In genomic region chr2:70683455-70683854, GRCh38 we compare ENCODE assay signal across 18 cellular contexts.
DNase-seq lines count a peak whose midpoint lies in the region; ATAC-seq, FAIRE-seq and TF ChIP-seq lines count a peak whose summit lies in the region.
"Had no signal": no experiment of that assay in that cellular context is flagged by ENCODE, and none has a peak within 500 bp of the region (broad histone marks: within the 10 kb centered on the region; RNA-seq: fewer than 3 reads in every experiment).

No MANE protein-coding gene starts in this region.

- ATAC-seq in left lobe of liver (no peak), GM21423 (IDR thresholded peaks at IDR 0.05; ENCODE audit: unreplicated experiment) (no peak)
- ATAC-seq: A549; CD8-positive, alpha-beta T cell; HCT116 had no signal

- no peak for TF ChIP-seq EP300 in sigmoid colon (IDR thresholded peaks at IDR 0.05)

- no peak for FAIRE-seq in HTR-8/SVneo (lab: Jason Lieb, UNC)
- FAIRE-seq: A549, D721Med, G401.6, GM12891 had no signal

- DNase-seq in coronary artery (ENCODE audit: low spot score) (peak; percentile 58), left lobe of liver (ENCODE audit: low spot score) (peak; percentile 28), sigmoid colon (peak; percentile 47), HTR-8/SVneo (ENCODE audit: insufficient read length, low spot score) (no peak), RKO (ENCODE audit: low spot score) (no peak)
- DNase-seq: BE2C; CD8-positive, alpha-beta T cell; COR-L47; DMS153; DMS79 treated with DMSO at 0.1 percent for 48 hours; EL had no signal

- H3K27ac ChIP-seq in coronary artery, result no peak overlapping the region
- H3K27ac ChIP-seq in sigmoid colon, result no peak overlapping the region
- H3K27ac ChIP-seq: A549, C4-2B had no signal

- no peak for TF ChIP-seq POLR2A in sigmoid colon (IDR thresholded peaks at IDR 0.05)

- H3K4me3 ChIP-seq in coronary artery (no peak overlapping the region), sigmoid colon (no peak overlapping the region)
- H3K4me3 ChIP-seq: A549 had no signal

- no peaks in the 10 kb centered on the region for H3K36me3 ChIP-seq in sigmoid colon

- no peaks in the 10 kb centered on the region for H3K9me3 ChIP-seq in sigmoid colon
- H3K9me3 ChIP-seq: A549, BE2C had no signal

- no peaks in the 10 kb centered on the region for H3K27me3 ChIP-seq in sigmoid colon
- H3K27me3 ChIP-seq: BE2C had no signal

- TF ChIP-seq CTCF in coronary artery (IDR thresholded peaks at IDR 0.05) (no peak), sigmoid colon (IDR thresholded peaks at IDR 0.05) (no peak)

- intact Hi-C loops in sigmoid colon (cut with DNase I), result no loop called here

- H3K4me1 ChIP-seq in sigmoid colon, result no peaks in the 10 kb centered on the region

- WGBS in sigmoid colon, 2 donors, result 97 to 98% methylated on average over 6 of the region's 6 CpGs

Comparison
In these comparisons a context has a peak if more than half of its experiments do, and no peak if none do; other contexts are left out.
1. DNase-seq: peak in coronary artery (single experiment), left lobe of liver (single experiment) and sigmoid colon (single experiment); none in HTR-8/SVneo (single experiment) and RKO (single experiment).